Comparison of ENCODE assay signal across 30 cellular contexts in the genomic region with DNA sequence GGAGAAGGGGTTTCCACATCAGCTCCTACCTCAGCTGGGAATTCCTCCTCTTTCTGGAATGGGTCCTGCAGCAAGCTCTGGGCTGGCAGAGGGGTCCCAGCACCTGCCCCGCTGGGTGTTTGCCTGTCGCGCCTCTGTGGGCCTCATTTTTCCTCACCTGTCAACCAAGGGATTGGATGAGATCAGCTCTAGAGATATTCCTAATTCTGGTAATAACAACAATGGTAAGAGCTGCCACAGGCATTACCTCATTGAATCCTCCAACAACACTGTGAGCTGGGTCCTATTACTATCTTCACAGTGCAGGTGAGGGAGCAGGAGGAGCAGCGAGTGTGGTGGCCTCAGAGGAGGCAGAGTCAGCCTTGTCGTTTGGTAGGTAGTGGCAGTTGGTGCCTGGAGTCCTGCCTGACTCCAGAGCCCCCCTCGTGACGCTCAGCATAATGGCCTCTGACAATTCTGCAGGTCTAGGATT. TPM values are rescaled to one million over a fixed set of nuclear protein-coding genes. Genes with fewer than 3 reads are reported as not detected.
"Had no signal": no experiment of that assay in that cellular context is flagged by ENCODE, and none has a peak within 500 bp of the region (broad histone marks: within the 10 kb centered on the region; RNA-seq: fewer than 3 reads in every experiment).

No MANE protein-coding gene starts in this region.

- H3K4me1 ChIP-seq: gastrocnemius medialis, left lung, psoas muscle, sigmoid colon, tibial nerve, upper lobe of left lung had no signal

- H3K4me3 ChIP-seq: dorsolateral prefrontal cortex, gastrocnemius medialis, left lung, ovary, psoas muscle, sigmoid colon, thoracic aorta, tibial nerve, upper lobe of left lung had no signal

- H3K27me3 ChIP-seq: ovary, upper lobe of left lung had no signal

- H3K27ac ChIP-seq: dorsolateral prefrontal cortex, epithelial cell of prostate, gastrocnemius medialis, left lung, ovary, psoas muscle, sigmoid colon, thoracic aorta, tibial nerve, upper lobe of left lung had no signal

- H3K9me3 ChIP-seq: gastrocnemius medialis, left lung, ovary, psoas muscle, sigmoid colon, thoracic aorta, upper lobe of left lung had no signal

- ATAC-seq: esophagus mucosa; gastrocnemius medialis; left cardiac atrium; left lung; naive thymus-derived CD4-positive, alpha-beta T cell; psoas muscle; right cardiac atrium; stimulated activated memory B cell treated with anti-CD40 and anti-IgM and Interleukin-4, amounts not matched to agents 10 μg/mL and 1 μg/mL and 100 μg/mL, for 72 hours; stimulated activated naive CD8-positive, alpha-beta T cell treated with anti-CD3 and anti-CD28 coated beads, Interleukin-15, Interleukin-2, amounts not matched to agents 100 U/mL and 50 U/mL, for 24 hours had no signal

- H3K36me3 ChIP-seq: gastrocnemius medialis, left lung, ovary, sigmoid colon, thoracic aorta, tibial nerve, upper lobe of left lung had no signal

- DNase-seq: dorsolateral prefrontal cortex; effector CD4-positive, alpha-beta T cell; endodermal cell; foreskin fibroblast; gastrocnemius medialis; head of caudate nucleus; left cardiac atrium; left lung; mesenchymal stem cell; midbrain; naive thymus-derived CD4-positive, alpha-beta T cell; occipital lobe; ovary; posterior cingulate gyrus; psoas muscle; right cardiac atrium; sigmoid colon; stimulated activated CD4-positive, alpha-beta T cell treated with anti-CD3 and anti-CD28 coated beads, Interleukin-4, amount 100 ng/mL, for 4 hours; stimulated activated naive CD8-positive, alpha-beta T cell treated with anti-CD3 and anti-CD28 coated beads, Interleukin-15, Interleukin-2, amounts not matched to agents 100 U/mL and 50 U/mL, for 24 hours had no signal

RNA-seq across cellular contexts. Expression of a gene that starts 23.3 kb away (rescaled TPM):
- total RNA-seq: esophagus mucosa; glomerular endothelial cell; kidney epithelial cell; left cardiac atrium; left lung; lung microvascular endothelial cell; mucosa of gallbladder; naive thymus-derived CD4-positive, alpha-beta T cell; occipital lobe; ovary; renal cortical epithelial cell; right cardiac atrium; sigmoid colon; thoracic aorta; tibial nerve; upper lobe of left lung had no signal
